In the genomic region with DNA sequence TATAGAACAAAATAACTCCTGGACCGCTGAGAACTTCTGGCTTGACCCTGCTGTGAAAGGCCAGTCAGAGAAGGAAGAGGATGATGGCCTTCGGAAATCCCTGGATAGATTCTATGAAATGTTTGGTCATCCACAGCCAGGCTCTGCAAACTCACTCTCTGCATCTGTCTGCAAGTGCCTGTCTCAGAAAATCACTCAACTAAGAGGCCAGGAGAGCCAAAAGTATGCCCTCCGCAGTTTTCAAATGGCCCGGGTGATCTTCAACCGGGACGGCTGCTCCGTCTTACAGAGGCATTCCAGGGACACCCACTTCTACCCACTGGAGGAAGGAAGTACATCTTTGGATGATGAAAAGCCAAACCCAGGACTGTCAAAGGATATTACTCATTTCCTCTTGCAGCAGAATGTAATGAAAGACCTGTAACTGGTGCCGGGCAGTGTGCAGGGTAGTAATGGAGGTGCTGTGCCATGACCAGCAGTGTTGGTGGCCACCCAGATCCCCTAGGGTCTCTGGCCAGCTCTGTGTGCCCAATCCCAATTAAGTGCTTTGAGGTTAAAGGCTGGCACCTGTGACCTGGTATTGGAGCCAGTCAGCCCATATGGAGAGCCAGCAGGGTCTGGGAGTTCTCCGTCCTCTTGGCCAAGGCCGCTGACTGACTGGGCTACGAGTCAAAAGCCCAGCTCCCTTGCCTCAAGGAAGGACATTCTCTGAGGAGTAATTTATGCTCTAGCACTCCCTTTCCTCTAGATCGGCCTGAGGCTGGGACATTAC, we compare ENCODE assay signal across 11 cellular contexts. TPM values are rescaled to one million over a fixed set of nuclear protein-coding genes. Genes with fewer than 3 reads are reported as not detected.
DNase-seq lines count a peak whose midpoint lies in the region; TF ChIP-seq lines count a peak whose summit lies in the region.
"Had no signal": no experiment of that assay in that cellular context is flagged by ENCODE, and none has a peak within 500 bp of the region (broad histone marks: within the 10 kb centered on the region; RNA-seq: fewer than 3 reads in every experiment).

No MANE protein-coding gene starts in this region.

- 77 to 89% (median 84%) methylated on average over 11 to 12 of the region's 12 CpGs for WGBS in stomach, 5 donors

- no peak overlapping the region for H3K27ac Mint-ChIP-seq in activated CD4-positive, alpha-beta T cell treated with anti-CD3 and anti-CD28 coated beads, Interleukin-2, amount 10 ng/mL, durations not matched to agents 7 days and 5 days

- H3K4me3 ChIP-seq in brain microvascular endothelial cell (ENCODE audit: low read depth, low read length) (no peak overlapping the region), stomach (no peak overlapping the region)

- DNase-seq in AG20443 (ENCODE audit: low spot score) (peak; percentile 58), M059J (ENCODE audit: low read depth) (peak; percentile 90), brain microvascular endothelial cell (peak; percentile 82), lung microvascular endothelial cell (ENCODE audit: low read depth in 2 of 2) (peak; percentile 76 to 86), DMS53 (lab: John Stamatoyannopoulos, UW) (no peak), stomach (no peak)
- DNase-seq in activated CD4-positive, alpha-beta T cell treated with anti-CD3 and anti-CD28 coated beads, Interleukin-2, amount 10 ng/mL, durations not matched to agents 7 days and 5 days, result no peak
- DNase-seq in stimulated activated CD8-positive, alpha-beta memory T cell treated with anti-CD3 and anti-CD28 coated beads, Interleukin-4, amount 100 ng/mL, for 48 hours, result no peak
- DNase-seq: amniotic stem cell, KG1, T-helper 2 cell had no signal

- POLR2A ChIA-PET in activated CD4-positive, alpha-beta T cell treated with anti-CD3 and anti-CD28 coated beads, Interleukin-2, amount 10 ng/mL, durations not matched to agents 7 days and 5 days (lab: Charles Lee), result no interaction called here

- no peak for TF ChIP-seq POLR2A in stomach (IDR thresholded peaks at IDR 0.05)

- H3K4me3 Mint-ChIP-seq in activated CD4-positive, alpha-beta T cell treated with anti-CD3 and anti-CD28 coated beads, Interleukin-2, amount 10 ng/mL, durations not matched to agents 7 days and 5 days, result no peak overlapping the region

- H3K4me1 Mint-ChIP-seq in activated CD4-positive, alpha-beta T cell treated with anti-CD3 and anti-CD28 coated beads, Interleukin-2, amount 10 ng/mL, durations not matched to agents 7 days and 5 days, result peaks cover 14% of the 10 kb centered on the region

- no peaks in the 10 kb centered on the region for H3K27me3 ChIP-seq in brain microvascular endothelial cell (replicated peaks)
- no peaks in the 10 kb centered on the region for H3K27me3 ChIP-seq in stomach

- TF ChIP-seq CTCF in brain microvascular endothelial cell (IDR thresholded peaks at IDR 0.05; ENCODE audit: low read depth, low read length, missing control alignments), result no peak
- no peak for TF ChIP-seq CTCF in stomach (IDR thresholded peaks at IDR 0.05)

- H3K36me3 ChIP-seq in brain microvascular endothelial cell (replicated peaks) (no peaks in the 10 kb centered on the region), stomach (peaks cover 0 to 9% (median 8%) of the 10 kb centered on the region in 4 donors)

- TF ChIP-seq EP300 in stomach (IDR thresholded peaks at IDR 0.05), result no peak

- H3K36me3 Mint-ChIP-seq in activated CD4-positive, alpha-beta T cell treated with anti-CD3 and anti-CD28 coated beads, Interleukin-2, amount 10 ng/mL, durations not matched to agents 7 days and 5 days (ENCODE audit: low read depth), result peaks cover 6% of the 10 kb centered on the region

- H3K27me3 Mint-ChIP-seq in activated CD4-positive, alpha-beta T cell treated with anti-CD3 and anti-CD28 coated beads, Interleukin-2, amount 10 ng/mL, durations not matched to agents 7 days and 5 days, result no peaks in the 10 kb centered on the region

- H3K27ac ChIP-seq in brain microvascular endothelial cell (peak overlapping the region; percentile 53), stomach (no peak overlapping the region)

- in situ Hi-C loops in brain microvascular endothelial cell (cut with HindIII; ENCODE audit: low pct_ligation_motif_present, low sequenced_read_pairs), result no loop called here

- no peaks in the 10 kb centered on the region for H3K9me3 Mint-ChIP-seq in activated CD4-positive, alpha-beta T cell treated with anti-CD3 and anti-CD28 coated beads, Interleukin-2, amount 10 ng/mL, durations not matched to agents 7 days and 5 days

- peaks cover 0 to 25% (median 0%) of the 10 kb centered on the region in 4 donors for H3K4me1 ChIP-seq in stomach

- CTCF ChIA-PET in activated CD4-positive, alpha-beta T cell treated with anti-CD3 and anti-CD28 coated beads, Interleukin-2, amount 10 ng/mL, durations not matched to agents 7 days and 5 days (lab: Charles Lee), result interaction anchor here (0.6 to 1.3 kb wide), 2 partner anchors 12 to 159 kb away, joined by 3 to 4 read pairs; no protein-coding TSS in a partner anchor

- intact Hi-C loops in stomach (cut with DNase I; ENCODE audit: low total_unique reads), result no loop called here

- no peaks in the 10 kb centered on the region for H3K9me3 ChIP-seq in stomach

RNA-seq across cellular contexts. Expression of a gene that starts 48.1 kb away (rescaled TPM):
- total RNA-seq in M059J (2014; rRNA removed; shearing (Covaris generic)), result 0.64 TPM in 1 of 2 replicates, not detected in the other
- total RNA-seq in lung microvascular endothelial cell, result under 0.01 and 0.20 TPM in 2 replicates
- total RNA-seq in activated CD4-positive, alpha-beta T cell treated with anti-CD3 and anti-CD28 coated beads, Interleukin-2, amount 10 ng/mL, durations not matched to agents 7 days and 5 days, result not detected
- total RNA-seq in stomach, result 1 to 10 TPM in 2 of 5 donors, not detected in 3; 3.5 to 6.4 TPM
- 1 to 10 TPM; 1.1 to 3.7 (median 3.6) TPM for polyA plus RNA-seq in stomach

Comparison
In these comparisons a context has a peak if more than half of its experiments do, and no peak if none do; other contexts are left out.
1. DNase-seq: peak in AG20443 (single experiment), M059J (single experiment), brain microvascular endothelial cell (single experiment) and lung microvascular endothelial cell (2 of 2); none in DMS53 (single experiment), activated CD4-positive, alpha-beta T cell treated with anti-CD3 and anti-CD28 coated beads, Interleukin-2, amount 10 ng/mL, durations not matched to agents 7 days and 5 days (single experiment), stomach (single experiment) and stimulated activated CD8-positive, alpha-beta memory T cell treated with anti-CD3 and anti-CD28 coated beads, Interleukin-4, amount 100 ng/mL, for 48 hours (single experiment).